ENCODE assay signal across 19 cellular contexts in the genomic region with DNA sequence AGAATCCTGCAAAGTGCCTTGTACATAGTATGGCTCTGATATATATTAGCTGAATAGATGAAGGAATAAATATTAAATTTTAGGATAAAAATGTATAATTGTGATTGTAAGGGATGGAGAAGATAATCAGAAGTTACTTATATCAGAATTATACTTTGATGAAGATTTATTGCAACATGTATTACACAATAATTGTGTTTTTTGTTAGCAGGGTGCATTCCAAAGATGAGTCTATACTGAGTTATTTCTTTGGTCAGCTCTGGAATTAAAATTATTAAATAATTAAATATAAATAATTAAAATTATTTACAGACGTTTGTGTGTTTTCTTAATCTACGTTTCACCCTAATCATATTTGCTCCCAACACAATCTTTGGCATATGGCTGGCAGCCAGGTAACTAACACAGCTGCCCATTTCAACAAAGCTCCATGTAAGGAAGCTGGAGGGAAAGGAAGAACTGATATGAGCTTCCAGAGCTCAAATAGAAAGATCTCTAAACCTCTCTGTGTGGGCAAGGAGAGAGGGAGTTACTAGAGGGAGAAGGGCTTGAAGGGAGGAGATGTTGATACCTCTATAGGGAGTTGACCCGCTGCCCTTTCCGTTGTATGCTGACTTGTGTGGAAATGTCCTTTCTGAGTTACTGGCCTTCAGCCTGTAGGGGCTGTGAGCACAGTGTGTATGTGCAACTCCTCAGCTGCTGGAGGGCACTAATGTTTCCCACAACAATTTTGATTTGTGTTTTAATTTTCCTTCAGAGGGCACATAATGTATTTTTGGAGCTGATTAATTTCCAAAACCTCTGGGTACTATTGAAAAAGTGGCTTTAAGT.
DNase-seq lines count a peak whose midpoint lies in the region; ATAC-seq and TF ChIP-seq lines count a peak whose summit lies in the region.
"Had no signal": no experiment of that assay in that cellular context is flagged by ENCODE, and none has a peak within 500 bp of the region (broad histone marks: within the 10 kb centered on the region; RNA-seq: fewer than 3 reads in every experiment).

No MANE protein-coding gene starts in this region.

- ATAC-seq in activated CD4-positive, alpha-beta T cell treated with anti-CD3 and anti-CD28 coated beads for 36 hours, result no peak
- ATAC-seq in right lobe of liver (peak; percentile 82 to 87 (median 84)), GM21529 (IDR thresholded peaks at IDR 0.05; ENCODE audit: unreplicated experiment) (no peak)
- ATAC-seq: CD8-positive, alpha-beta T cell had no signal

- H3K4me1 ChIP-seq in right lobe of liver (peaks cover 0 to 24% (median 4%) of the 10 kb centered on the region in 4 donors), esophagus squamous epithelium (peaks cover 0 to 11% (median 0%) of the 10 kb centered on the region in 3 donors)

- peaks cover 5% of the 10 kb centered on the region for H3K9me3 Mint-ChIP-seq in activated CD4-positive, alpha-beta T cell treated with anti-CD3 and anti-CD28 coated beads, Interleukin-2, amount 10 ng/mL, durations not matched to agents 24 days and 14 days
- H3K9me3 Mint-ChIP-seq in activated CD4-positive, alpha-beta T cell treated with anti-CD3 and anti-CD28 coated beads for 36 hours (ENCODE audit: low read depth), result no peaks in the 10 kb centered on the region
- H3K9me3 Mint-ChIP-seq in chondrocyte (ENCODE audit: low read depth), result peaks cover 6% of the 10 kb centered on the region
- H3K9me3 Mint-ChIP-seq: CD8-positive, alpha-beta T cell; IgD-negative memory B cell had no signal

- POLR2A ChIA-PET in activated CD4-positive, alpha-beta T cell treated with anti-CD3 and anti-CD28 coated beads for 36 hours (lab: Charles Lee), result no interaction called here

- H3K27me3 ChIP-seq in right lobe of liver, result no peaks in the 10 kb centered on the region
- no peaks in the 10 kb centered on the region for H3K27me3 ChIP-seq in esophagus squamous epithelium
- H3K27me3 ChIP-seq: BLaER1 had no signal

- H3K4me3 Mint-ChIP-seq in activated CD4-positive, alpha-beta T cell treated with anti-CD3 and anti-CD28 coated beads, Interleukin-2, amount 10 ng/mL, durations not matched to agents 24 days and 14 days, result no peak overlapping the region
- no peak overlapping the region for H3K4me3 Mint-ChIP-seq in activated CD4-positive, alpha-beta T cell treated with anti-CD3 and anti-CD28 coated beads for 36 hours
- no peak overlapping the region for H3K4me3 Mint-ChIP-seq in chondrocyte (ENCODE audit: unreplicated experiment)
- H3K4me3 Mint-ChIP-seq: CD8-positive, alpha-beta T cell; IgD-negative memory B cell had no signal

- peaks cover 13% of the 10 kb centered on the region for H3K4me1 Mint-ChIP-seq in activated CD4-positive, alpha-beta T cell treated with anti-CD3 and anti-CD28 coated beads, Interleukin-2, amount 10 ng/mL, durations not matched to agents 24 days and 14 days
- peaks cover 27% of the 10 kb centered on the region for H3K4me1 Mint-ChIP-seq in activated CD4-positive, alpha-beta T cell treated with anti-CD3 and anti-CD28 coated beads for 36 hours
- H3K4me1 Mint-ChIP-seq in chondrocyte (ENCODE audit: low read depth), result no peaks in the 10 kb centered on the region
- H3K4me1 Mint-ChIP-seq: IgD-negative memory B cell had no signal

- CTCF ChIA-PET in activated CD4-positive, alpha-beta T cell treated with anti-CD3 and anti-CD28 coated beads for 36 hours (lab: Charles Lee), result interaction anchor here (0.8 kb wide), 1 partner anchor 9 kb away, joined by 4 read pairs; no protein-coding TSS in a partner anchor

- peak; percentile 26 for TF ChIP-seq CTCF in chondrocyte (IDR thresholded peaks at IDR 0.05)
- peak in 1 of 4 donors; percentile 17 for TF ChIP-seq CTCF in right lobe of liver (IDR thresholded peaks at IDR 0.05)
- no peak for TF ChIP-seq CTCF in esophagus squamous epithelium (IDR thresholded peaks at IDR 0.05)

- WGBS in right lobe of liver (ENCODE audit: insufficient coverage, low coverage, low lambda C conversion rate, missing lambda C conversion rate), result 25% methylated on average over 4 of the region's 4 CpGs
- WGBS in esophagus squamous epithelium, 2 donors, result 61 to 69% methylated on average over 4 of the region's 4 CpGs

- H3K27ac Mint-ChIP-seq in activated CD4-positive, alpha-beta T cell treated with anti-CD3 and anti-CD28 coated beads, Interleukin-2, amount 10 ng/mL, durations not matched to agents 24 days and 14 days, result no peak overlapping the region
- H3K27ac Mint-ChIP-seq in activated CD4-positive, alpha-beta T cell treated with anti-CD3 and anti-CD28 coated beads for 36 hours, result no peak overlapping the region
- H3K27ac Mint-ChIP-seq in chondrocyte (ENCODE audit: unreplicated experiment), result no peak overlapping the region
- H3K27ac Mint-ChIP-seq: CD8-positive, alpha-beta T cell had no signal

- intact Hi-C loops in activated CD4-positive, alpha-beta T cell treated with anti-CD3 and anti-CD28 coated beads, Interleukin-2, amount 10 ng/mL, durations not matched to agents 24 days and 14 days (cut with micrococcal nuclease), result no loop called here
- intact Hi-C loops in activated CD4-positive, alpha-beta T cell treated with anti-CD3 and anti-CD28 coated beads for 36 hours (cut with DNase I, micrococcal nuclease), result no loop called here
- intact Hi-C loops in right lobe of liver (cut with DNase I) (no loop called here), esophagus squamous epithelium (cut with DNase I) (no loop called here)

- H3K9me3 ChIP-seq in right lobe of liver (no peaks in the 10 kb centered on the region), esophagus squamous epithelium (no peaks in the 10 kb centered on the region)
- H3K9me3 ChIP-seq: BLaER1 had no signal

- TF ChIP-seq POLR2A in right lobe of liver (IDR thresholded peaks at IDR 0.05) (no peak), esophagus squamous epithelium (IDR thresholded peaks at IDR 0.05) (no peak)

- no peaks in the 10 kb centered on the region for H3K27me3 Mint-ChIP-seq in activated CD4-positive, alpha-beta T cell treated with anti-CD3 and anti-CD28 coated beads, Interleukin-2, amount 10 ng/mL, durations not matched to agents 24 days and 14 days
- no peaks in the 10 kb centered on the region for H3K27me3 Mint-ChIP-seq in activated CD4-positive, alpha-beta T cell treated with anti-CD3 and anti-CD28 coated beads for 36 hours
- H3K27me3 Mint-ChIP-seq in chondrocyte (ENCODE audit: low read depth), result no peaks in the 10 kb centered on the region
- H3K27me3 Mint-ChIP-seq: IgD-negative memory B cell had no signal

- H3K36me3 ChIP-seq in right lobe of liver (no peaks in the 10 kb centered on the region), esophagus squamous epithelium (no peaks in the 10 kb centered on the region)
- H3K36me3 ChIP-seq: BLaER1 had no signal

- H3K4me3 ChIP-seq in right lobe of liver, result no peak overlapping the region
- H3K4me3 ChIP-seq in esophagus squamous epithelium, result no peak overlapping the region
- H3K4me3 ChIP-seq: BLaER1 had no signal

- H3K27ac ChIP-seq in right lobe of liver, result peak overlapping the region in 1 of 3 donors; percentile 20
- H3K27ac ChIP-seq in esophagus squamous epithelium, result no peak overlapping the region
- H3K27ac ChIP-seq: BLaER1 had no signal

- H3K36me3 Mint-ChIP-seq in activated CD4-positive, alpha-beta T cell treated with anti-CD3 and anti-CD28 coated beads, Interleukin-2, amount 10 ng/mL, durations not matched to agents 24 days and 14 days (ENCODE audit: low read depth), result no peaks in the 10 kb centered on the region
- H3K36me3 Mint-ChIP-seq in activated CD4-positive, alpha-beta T cell treated with anti-CD3 and anti-CD28 coated beads for 36 hours (ENCODE audit: low read depth), result no peaks in the 10 kb centered on the region
- H3K36me3 Mint-ChIP-seq in chondrocyte (ENCODE audit: low read depth), result no peaks in the 10 kb centered on the region
- H3K36me3 Mint-ChIP-seq: CD8-positive, alpha-beta T cell; IgD-negative memory B cell had no signal

- peak; percentile 36 for DNase-seq in activated CD4-positive, alpha-beta T cell treated with anti-CD3 and anti-CD28 coated beads, Interleukin-2, amount 10 ng/mL, durations not matched to agents 24 days and 14 days
- DNase-seq in activated CD4-positive, alpha-beta T cell treated with anti-CD3 and anti-CD28 coated beads for 36 hours, result no peak
- DNase-seq in chondrocyte (ENCODE audit: low spot score), result no peak
- DNase-seq in right lobe of liver, result peak in 2 of 3 donors; percentile 21 to 51
- no peak for DNase-seq in DMS79 treated with DMSO at 0.1 percent for 48 hours (lab: John Stamatoyannopoulos, UW)
- DNase-seq in esophagus squamous epithelium (lab: John Stamatoyannopoulos, UW), result no peak
- no peak for DNase-seq in DMS 273 (lab: John Stamatoyannopoulos, UW; ENCODE audit: unreplicated experiment)
- DNase-seq: CD8-positive, alpha-beta T cell; Kasumi-1; NCI-H1105 treated with DMSO at 0.1 percent for 48 hours; NCI-H187; NCI-H226; NCI-H524 treated with DMSO at 0.1 percent for 48 hours; OCI-M1; RPMI8226; SIG-M5 had no signal

Comparison
In these comparisons a context has a peak if more than half of its experiments do, and no peak if none do; other contexts are left out.
1. DNase-seq: peak in activated CD4-positive, alpha-beta T cell treated with anti-CD3 and anti-CD28 coated beads, Interleukin-2, amount 10 ng/mL, durations not matched to agents 24 days and 14 days (single experiment) and right lobe of liver (2 of 3); none in activated CD4-positive, alpha-beta T cell treated with anti-CD3 and anti-CD28 coated beads for 36 hours (single experiment), chondrocyte (single experiment), DMS79 treated with DMSO at 0.1 percent for 48 hours (single experiment), esophagus squamous epithelium (single experiment) and DMS 273 (single experiment).
2. ATAC-seq: peak in right lobe of liver (4 of 4); none in activated CD4-positive, alpha-beta T cell treated with anti-CD3 and anti-CD28 coated beads for 36 hours (single experiment) and GM21529 (single experiment).